8 cellular contexts compared by ENCODE assay signal in genomic region chr10:99659868-99660366, GRCh38. TPM values are rescaled to one million over a fixed set of nuclear protein-coding genes. Genes with fewer than 3 reads are reported as not detected.
DNase-seq lines count a peak whose midpoint lies in the region; ATAC-seq and TF ChIP-seq lines count a peak whose summit lies in the region.

No MANE protein-coding gene starts in this region.

- ATAC-seq in upper lobe of right lung, result no peak

- peak overlapping the region in 4 of 5 experiments; percentile 58 to 75 (median 68) for H3K27ac Mint-ChIP-seq in brain

- in situ Hi-C loops in GM13976 (cut with MboI; ENCODE audit: low sequenced_read_pairs, unreplicated experiment), result no loop called here

- DNase-seq in stimulated activated CD4-positive, alpha-beta T cell treated with anti-CD3 and anti-CD28 coated beads, Interleukin-15, amount 100 ng/mL, for 24 hours, result peak; percentile 5
- no peak for DNase-seq in stimulated activated CD4-positive, alpha-beta T cell treated with anti-CD3 and anti-CD28 coated beads, Interleukin-4, amount 100 ng/mL, for 1 hour
- DNase-seq in lower leg skin (ENCODE audit: low spot score in 2 of 2), result no peak
- DNase-seq in upper lobe of right lung, result no peak
- no peak for DNase-seq in GM13976 (ENCODE audit: low spot score)
- no peak for DNase-seq in KG1 (lab: John Stamatoyannopoulos, UW)
- DNase-seq in kidney glomerular epithelial cell (lab: John Stamatoyannopoulos, UW), result no peak

- no peak for TF ChIP-seq POLR2A in lower leg skin (IDR thresholded peaks at IDR 0.05)

- H3K4me3 ChIP-seq in lower leg skin (ENCODE audit: low read depth, poor library complexity, severe bottlenecking) (peak overlapping the region; percentile 67), upper lobe of right lung (peak overlapping the region; percentile 92)

- H3K9me3 ChIP-seq in upper lobe of right lung, result no peaks in the 10 kb centered on the region

- 6 to 12% methylated on average over 10 of the region's 10 CpGs for WGBS in lower leg skin, 2 donors

- TF ChIP-seq CTCF in brain (conservative IDR thresholded peaks at IDR 0.05) (no peak), lower leg skin (IDR thresholded peaks at IDR 0.05) (no peak), upper lobe of right lung (IDR thresholded peaks at IDR 0.05) (no peak), GM13976 (IDR thresholded peaks at IDR 0.05; ENCODE audit: borderline replicate concordance, control extremely low read depth, extremely low read depth, insufficient read depth, missing control alignments) (no peak)

- H3K27me3 ChIP-seq in upper lobe of right lung, result no peaks in the 10 kb centered on the region

- peaks cover 41% of the 10 kb centered on the region for H3K4me1 Mint-ChIP-seq in brain

- H3K36me3 ChIP-seq in upper lobe of right lung, result no peaks in the 10 kb centered on the region

- intact Hi-C loops in lower leg skin (cut with DNase I; ENCODE audit: low total_unique reads), result no loop called here
- intact Hi-C loops in upper lobe of right lung (cut with DNase I), result no loop called here

- H3K9me3 Mint-ChIP-seq in brain, result no peaks in the 10 kb centered on the region

- peaks cover 17% of the 10 kb centered on the region for H3K36me3 Mint-ChIP-seq in brain

- peak overlapping the region; percentile 86 to 95 (median 92) for H3K4me3 Mint-ChIP-seq in brain

- peaks cover 9% of the 10 kb centered on the region for H3K4me1 ChIP-seq in upper lobe of right lung

- H3K27ac ChIP-seq in upper lobe of right lung, result peak overlapping the region; percentile 75

- peaks cover 15% of the 10 kb centered on the region for H3K27me3 Mint-ChIP-seq in brain

RNA-seq across cellular contexts. Expression of gene ENTPD7, which starts 0.6 kb away (rescaled TPM):
- 2.4 TPM for polyA plus RNA-seq in brain (ENCODE audit: insufficient read depth, low read depth, low replicate concordance)
- total RNA-seq in lower leg skin, result 1 to 10 TPM; 5.6 to 8.8 (median 8.1) TPM
- 7.9 TPM for total RNA-seq in upper lobe of right lung

RNA-seq across cellular contexts. Expression of gene SLC25A28, which starts 39.7 kb away (rescaled TPM):
- 58.6 TPM for polyA plus RNA-seq in brain (ENCODE audit: insufficient read depth, low read depth, low replicate concordance)
- 10 to 100 TPM; 21.0 to 43.0 (median 26.4) TPM for total RNA-seq in lower leg skin
- total RNA-seq in upper lobe of right lung, result 47.4 TPM
